28 cellular contexts compared by ENCODE assay signal in genomic region chr2:215171826-215172225, GRCh38. TPM values are rescaled to one million over a fixed set of nuclear protein-coding genes. Genes with fewer than 3 reads are reported as not detected.
DNase-seq lines count a peak whose midpoint lies in the region; ATAC-seq and TF ChIP-seq lines count a peak whose summit lies in the region.
"Had no signal": no experiment of that assay in that cellular context is flagged by ENCODE, and none has a peak within 500 bp of the region (broad histone marks: within the 10 kb centered on the region; RNA-seq: fewer than 3 reads in every experiment).

No MANE protein-coding gene starts in this region.

- H3K4me2 ChIP-seq in GM23248 (ENCODE audit: unreplicated experiment) (no peak overlapping the region), PC-3 (ENCODE audit: low read length) (peak overlapping the region; percentile 64), osteoblast (ENCODE audit: insufficient read depth, low read length) (peak overlapping the region; percentile 83)

- no peaks in the 10 kb centered on the region for H3K27me3 ChIP-seq in CD8-positive, alpha-beta T cell (ENCODE audit: insufficient read depth, low read length)
- H3K27me3 ChIP-seq in GM23248 (replicated peaks; ENCODE audit: insufficient read depth) (no peaks in the 10 kb centered on the region), PC-3 (ENCODE audit: low read length) (no peaks in the 10 kb centered on the region), osteoblast (ENCODE audit: insufficient read depth, low read length) (no peaks in the 10 kb centered on the region)
- H3K27me3 ChIP-seq: esophagus squamous epithelium, gastrocnemius medialis, neutrophil had no signal

- H2AFZ ChIP-seq in GM23248 (peak overlapping the region; percentile 86), PC-3 (ENCODE audit: low read length) (peak overlapping the region; percentile 69), osteoblast (ENCODE audit: low read length) (no peak overlapping the region)

- CTCF ChIA-PET in CD8-positive, alpha-beta T cell (lab: Charles Lee), result no interaction called here
- CTCF ChIA-PET in PC-3 (lab: Charles Lee), result no interaction called here
- CTCF ChIA-PET in activated CD8-positive, alpha-beta T cell treated with anti-CD3 and anti-CD28 coated beads, Interleukin-2, amount 10 ng/mL, durations not matched to agents 7 days and 5 days (lab: Charles Lee), result no interaction called here

- no peak for DNase-seq in CD8-positive, alpha-beta T cell
- no peak for DNase-seq in GM23248
- peak; percentile 63 for DNase-seq in PC-3
- DNase-seq in osteoblast (ENCODE audit: insufficient read length, low spot score, missing footprints), result no peak
- DNase-seq in activated CD8-positive, alpha-beta T cell treated with anti-CD3 and anti-CD28 coated beads, Interleukin-2, amount 10 ng/mL, durations not matched to agents 7 days and 5 days, result no peak
- DNase-seq in DMS79 (lab: John Stamatoyannopoulos, UW), result no peak
- no peak for DNase-seq in activated CD4-positive, alpha-beta T cell treated with anti-CD3 and anti-CD28 coated beads, Interleukin-2, amount 50 U/mL, for 48 hours
- DNase-seq: activated CD4-positive, CD25-positive, alpha-beta regulatory T cell treated with anti-CD3 and anti-CD28 coated beads, Interleukin-2, amount 50 U/mL, for 72 hours; activated effector memory CD4-positive, alpha-beta T cell treated with Interleukin-2 at 50 U/mL for 16 hours; activated naive CD8-positive, alpha-beta T cell treated with anti-CD3 and anti-CD28 coated beads, Interleukin-2, amount 50 U/mL, for 24 hours; activated T-cell treated with anti-CD3 and anti-CD28 coated beads for 4 hours; DMS153; esophagus squamous epithelium; gastrocnemius medialis; GF-D8; Kasumi-1; mesendoderm; NCI-H187; NCI-H82; stimulated activated CD4-positive, alpha-beta T cell treated with anti-CD3 and anti-CD28 coated beads, Interleukin-15, amount 100 ng/mL, for 24 hours; stimulated activated naive B cell treated with anti-CD40 and anti-IgM and Interleukin-4, amounts not matched to agents 10 μg/mL and 1 μg/mL and 100 μg/mL, for 72 hours; T-helper 1 cell had no signal

- no peaks in the 10 kb centered on the region for H3K27me3 Mint-ChIP-seq in CD8-positive, alpha-beta T cell (ENCODE audit: low read depth)
- no peaks in the 10 kb centered on the region for H3K27me3 Mint-ChIP-seq in activated CD8-positive, alpha-beta T cell treated with anti-CD3 and anti-CD28 coated beads, Interleukin-2, amount 10 ng/mL, durations not matched to agents 7 days and 5 days (ENCODE audit: low read depth)
- H3K27me3 Mint-ChIP-seq: activated naive CD8-positive, alpha-beta T cell treated with anti-CD3 and anti-CD28 coated beads, Interleukin-2, amount 50 U/mL, for 24 hours; central memory CD8-positive, alpha-beta T cell; dendritic cell treated with granulocyte-macrophage colony-stimulating factor and Interleukin-4, amounts not matched to agents 40 ng/mL and 50 ng/mL, for 4 days; stimulated activated naive B cell treated with anti-CD40 and anti-IgM and Interleukin-4, amounts not matched to agents 10 μg/mL and 1 μg/mL and 100 μg/mL, for 72 hours had no signal

- H3K4me1 ChIP-seq in CD8-positive, alpha-beta T cell (ENCODE audit: insufficient read depth, low read length), result no peaks in the 10 kb centered on the region
- H3K4me1 ChIP-seq in GM23248 (ENCODE audit: insufficient read depth) (no peaks in the 10 kb centered on the region), PC-3 (ENCODE audit: insufficient read depth, low read length) (peaks cover 8% of the 10 kb centered on the region), osteoblast (ENCODE audit: insufficient read depth, low read length) (peaks cover 6% of the 10 kb centered on the region)
- H3K4me1 ChIP-seq: gastrocnemius medialis had no signal

- H3K9me3 Mint-ChIP-seq in CD8-positive, alpha-beta T cell, result no peaks in the 10 kb centered on the region
- H3K9me3 Mint-ChIP-seq in activated CD8-positive, alpha-beta T cell treated with anti-CD3 and anti-CD28 coated beads, Interleukin-2, amount 10 ng/mL, durations not matched to agents 7 days and 5 days (ENCODE audit: insufficient read depth), result no peaks in the 10 kb centered on the region
- H3K9me3 Mint-ChIP-seq: central memory CD8-positive, alpha-beta T cell; dendritic cell treated with granulocyte-macrophage colony-stimulating factor and Interleukin-4, amounts not matched to agents 40 ng/mL and 50 ng/mL, for 4 days had no signal

- H3K9ac ChIP-seq in GM23248 (no peak overlapping the region), PC-3 (ENCODE audit: low read length) (no peak overlapping the region)

- H3K9me3 ChIP-seq in CD8-positive, alpha-beta T cell (ENCODE audit: low read length), result no peaks in the 10 kb centered on the region
- H3K9me3 ChIP-seq in GM23248 (ENCODE audit: low read depth) (no peaks in the 10 kb centered on the region), PC-3 (ENCODE audit: low read length) (no peaks in the 10 kb centered on the region), osteoblast (ENCODE audit: low read depth, low read length) (no peaks in the 10 kb centered on the region)
- H3K9me3 ChIP-seq: esophagus squamous epithelium, gastrocnemius medialis, neutrophil had no signal

- no peak for ATAC-seq in CD8-positive, alpha-beta T cell
- no peak; the same call in 1 of the 2 replicates for ATAC-seq in PC-3
- no peak for ATAC-seq in activated CD8-positive, alpha-beta T cell treated with anti-CD3 and anti-CD28 coated beads, Interleukin-2, amount 10 ng/mL, durations not matched to agents 7 days and 5 days
- ATAC-seq: activated naive CD8-positive, alpha-beta T cell treated with anti-CD3 and anti-CD28 coated beads, Interleukin-2, amount 50 U/mL, for 24 hours; gastrocnemius medialis had no signal

- H3K27ac ChIP-seq in CD8-positive, alpha-beta T cell (ENCODE audit: low read depth, low read length), result no peak overlapping the region
- H3K27ac ChIP-seq in GM23248 (no peak overlapping the region), PC-3 (ENCODE audit: low read length) (no peak overlapping the region), osteoblast (ENCODE audit: low read depth, low read length) (no peak overlapping the region)
- H3K27ac ChIP-seq: esophagus squamous epithelium, gastrocnemius medialis, neutrophil had no signal

- H3K36me3 ChIP-seq in CD8-positive, alpha-beta T cell (ENCODE audit: insufficient read depth, low read length), result no peaks in the 10 kb centered on the region
- H3K36me3 ChIP-seq in GM23248 (ENCODE audit: low read depth), result no peaks in the 10 kb centered on the region
- H3K36me3 ChIP-seq in PC-3 (ENCODE audit: low read depth, low read length), result no peaks in the 10 kb centered on the region
- no peaks in the 10 kb centered on the region for H3K36me3 ChIP-seq in osteoblast (ENCODE audit: insufficient read depth, low read length)
- H3K36me3 ChIP-seq: esophagus squamous epithelium, gastrocnemius medialis, neutrophil had no signal

- H3K9me2 ChIP-seq in GM23248 (ENCODE audit: insufficient read depth), result no peaks in the 10 kb centered on the region
- H3K9me2 ChIP-seq in PC-3 (replicated peaks; ENCODE audit: low read length), result no peaks in the 10 kb centered on the region

- peak overlapping the region; percentile 42 for H3K27ac Mint-ChIP-seq in CD8-positive, alpha-beta T cell
- H3K27ac Mint-ChIP-seq in activated CD8-positive, alpha-beta T cell treated with anti-CD3 and anti-CD28 coated beads, Interleukin-2, amount 10 ng/mL, durations not matched to agents 7 days and 5 days, result no peak overlapping the region
- H3K27ac Mint-ChIP-seq: activated naive CD8-positive, alpha-beta T cell treated with anti-CD3 and anti-CD28 coated beads, Interleukin-2, amount 50 U/mL, for 24 hours; CD14-positive monocyte; dendritic cell treated with granulocyte-macrophage colony-stimulating factor and Interleukin-4, amounts not matched to agents 40 ng/mL and 50 ng/mL, for 4 days; stimulated activated naive B cell treated with anti-CD40 and anti-IgM and Interleukin-4, amounts not matched to agents 10 μg/mL and 1 μg/mL and 100 μg/mL, for 72 hours had no signal

- H3K79me2 ChIP-seq in GM23248 (ENCODE audit: insufficient read depth), result no peaks in the 10 kb centered on the region
- no peaks in the 10 kb centered on the region for H3K79me2 ChIP-seq in PC-3 (ENCODE audit: low read length)
- H3K79me2 ChIP-seq in osteoblast (ENCODE audit: insufficient read depth, low read length), result no peaks in the 10 kb centered on the region

- H4K20me1 ChIP-seq in GM23248 (ENCODE audit: insufficient read depth) (no peaks in the 10 kb centered on the region), PC-3 (ENCODE audit: low read length) (no peaks in the 10 kb centered on the region), osteoblast (ENCODE audit: insufficient read depth, low read length) (no peaks in the 10 kb centered on the region)

- intact Hi-C loops in CD8-positive, alpha-beta T cell (cut with DNase I, micrococcal nuclease), result no loop called here
- intact Hi-C loops in PC-3 (cut with micrococcal nuclease), result no loop called here

- H3F3A ChIP-seq in GM23248 (ENCODE audit: insufficient read depth), result no peaks in the 10 kb centered on the region
- H3F3A ChIP-seq in PC-3 (ENCODE audit: low read length, unreplicated experiment), result no peaks in the 10 kb centered on the region

- WGBS in GM23248 (ENCODE audit: low coverage in 1 of 2, low lambda C conversion rate in 2 of 2, missing lambda C conversion rate in 2 of 2), 2 experiments, result 3 to 13% methylated on average over 2 of the region's 2 CpGs

- no peaks in the 10 kb centered on the region for H3K36me3 Mint-ChIP-seq in CD8-positive, alpha-beta T cell
- no peaks in the 10 kb centered on the region for H3K36me3 Mint-ChIP-seq in activated CD8-positive, alpha-beta T cell treated with anti-CD3 and anti-CD28 coated beads, Interleukin-2, amount 10 ng/mL, durations not matched to agents 7 days and 5 days (ENCODE audit: low read depth)
- H3K36me3 Mint-ChIP-seq: CD14-positive monocyte; immature natural killer cell; stimulated activated naive B cell treated with anti-CD40 and anti-IgM and Interleukin-4, amounts not matched to agents 10 μg/mL and 1 μg/mL and 100 μg/mL, for 72 hours had no signal

- in situ Hi-C loops in GM23248 (cut with MboI), result no loop called here

- H3K4me3 ChIP-seq in CD8-positive, alpha-beta T cell (ENCODE audit: low read depth, low read length), result no peak overlapping the region
- H3K4me3 ChIP-seq in GM23248 (no peak overlapping the region), PC-3 (ENCODE audit: low read length) (no peak overlapping the region; the same call in 1 of the 2 replicates), osteoblast (ENCODE audit: insufficient read depth, low read length) (no peak overlapping the region)

- TF ChIP-seq CTCF in CD8-positive, alpha-beta T cell (IDR thresholded peaks at IDR 0.05), result no peak
- TF ChIP-seq CTCF in PC-3 (conservative IDR thresholded peaks at IDR 0.05; ENCODE audit: low read depth, low read length), result no peak
- TF ChIP-seq CTCF in osteoblast (IDR thresholded peaks at IDR 0.05; ENCODE audit: extremely low read depth, low read depth, low read length), result no peak

- no TSS peak for BruUV-seq in PC-3 (replicated peaks; lab: Mats Ljungman, UMichigan)

- H3K4me1 Mint-ChIP-seq in CD8-positive, alpha-beta T cell (ENCODE audit: low read depth), result peaks cover 17% of the 10 kb centered on the region
- peaks cover 9% of the 10 kb centered on the region for H3K4me1 Mint-ChIP-seq in activated CD8-positive, alpha-beta T cell treated with anti-CD3 and anti-CD28 coated beads, Interleukin-2, amount 10 ng/mL, durations not matched to agents 7 days and 5 days (ENCODE audit: low read depth)
- H3K4me1 Mint-ChIP-seq: stimulated activated naive B cell treated with anti-CD40 and anti-IgM and Interleukin-4, amounts not matched to agents 10 μg/mL and 1 μg/mL and 100 μg/mL, for 72 hours had no signal

- POLR2A ChIA-PET in CD8-positive, alpha-beta T cell (lab: Charles Lee), result no interaction called here
- POLR2A ChIA-PET in PC-3 (lab: Charles Lee; ENCODE audit: unreplicated experiment), result interaction anchor here (0.6 kb wide), 1 partner anchor 45 kb away, joined by 4 read pairs; no protein-coding TSS in a partner anchor
- POLR2A ChIA-PET in activated CD8-positive, alpha-beta T cell treated with anti-CD3 and anti-CD28 coated beads, Interleukin-2, amount 10 ng/mL, durations not matched to agents 7 days and 5 days (lab: Charles Lee), result no interaction called here

- H3K4me3 Mint-ChIP-seq in CD8-positive, alpha-beta T cell, result peak overlapping the region; percentile 68
- no peak overlapping the region for H3K4me3 Mint-ChIP-seq in activated CD8-positive, alpha-beta T cell treated with anti-CD3 and anti-CD28 coated beads, Interleukin-2, amount 10 ng/mL, durations not matched to agents 7 days and 5 days
- H3K4me3 Mint-ChIP-seq: dendritic cell treated with granulocyte-macrophage colony-stimulating factor and Interleukin-4, amounts not matched to agents 40 ng/mL and 50 ng/mL, for 4 days; stimulated activated naive B cell treated with anti-CD40 and anti-IgM and Interleukin-4, amounts not matched to agents 10 μg/mL and 1 μg/mL and 100 μg/mL, for 72 hours had no signal

RNA-seq across cellular contexts. Expression of gene ABCA12, which starts 33.4 kb away (rescaled TPM):
- not detected for total RNA-seq in CD8-positive, alpha-beta T cell
- total RNA-seq in GM23248 (2014; rRNA removed; shearing (Covaris generic)), result not detected in 2 replicates
- polyA plus RNA-seq in GM23248 (2016; fragmentation: Nextera tagmentation; extraction: Ambion mirVana), result not detected in 2 replicates
- total RNA-seq in PC-3 (2014; rRNA removed) (not detected in 2 replicates), osteoblast (under 0.01 TPM in 2 replicates)
- total RNA-seq in activated CD8-positive, alpha-beta T cell treated with anti-CD3 and anti-CD28 coated beads, Interleukin-2, amount 10 ng/mL, durations not matched to agents 7 days and 5 days, result not detected
- total RNA-seq: gastrocnemius medialis, left lobe of liver had no signal
- polyA plus RNA-seq: CD14-positive monocyte, immature natural killer cell had no signal
